7 cellular contexts compared by ENCODE assay signal in the genomic region with DNA sequence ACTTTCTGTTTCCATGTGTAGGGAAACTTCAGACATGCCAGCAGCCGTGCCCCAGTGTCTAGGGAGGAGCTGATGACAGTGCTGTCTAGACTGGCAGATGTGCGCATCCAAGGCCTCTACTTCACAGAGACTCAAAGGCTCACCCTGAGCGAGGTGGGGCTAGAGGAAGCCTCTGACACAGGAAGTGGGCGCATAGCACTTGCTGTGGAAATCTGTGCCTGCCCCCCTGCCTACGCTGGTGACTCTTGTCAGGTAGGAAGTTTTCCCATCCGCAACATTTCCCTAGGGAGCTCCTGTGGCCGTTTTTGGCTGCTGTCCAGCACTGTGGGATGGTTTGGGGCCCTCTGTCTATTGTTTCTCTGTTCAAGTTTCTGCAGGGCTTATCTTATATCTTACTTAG.
A peak's percentile ranks its signal among the peaks of the same experiment; 100 is the strongest.
DNase-seq lines count a peak whose midpoint lies in the region; ATAC-seq and TF ChIP-seq lines count a peak whose summit lies in the region.

No MANE protein-coding gene starts in this region.

- H3K4me3 ChIP-seq in cardiac fibroblast (replicated peaks in 1 of 2; ENCODE audit: low read depth in 2 of 2, low read length in 2 of 2) = no peak overlapping the region

- DNase-seq in T-helper 9 cell = peak; percentile 69
- peak; percentile 29 to 45 for DNase-seq in cardiac fibroblast (ENCODE audit: low read depth in 2 of 2)
- peak; percentile 25 to 67 for DNase-seq in stimulated activated CD4-positive, alpha-beta T cell treated with anti-CD3 and anti-CD28 coated beads, Interleukin-4, amount 100 ng/mL, for 4 hours
- DNase-seq in midbrain (lab: John Stamatoyannopoulos, UW) = no peak

- peak; percentile 84 for ATAC-seq in GM19351 (IDR thresholded peaks at IDR 0.05; ENCODE audit: unreplicated experiment)
- ATAC-seq in HG03558 (IDR thresholded peaks at IDR 0.05; ENCODE audit: extremely low read depth, unreplicated experiment) = peak; percentile 46
- no peak for ATAC-seq in GM19452 (IDR thresholded peaks at IDR 0.05; ENCODE audit: unreplicated experiment)

- TF ChIP-seq CTCF in cardiac fibroblast (IDR thresholded peaks at IDR 0.05; ENCODE audit: low read depth, low read length) = no peak
